ENCODE assay signal across 8 cellular contexts in the genomic region with DNA sequence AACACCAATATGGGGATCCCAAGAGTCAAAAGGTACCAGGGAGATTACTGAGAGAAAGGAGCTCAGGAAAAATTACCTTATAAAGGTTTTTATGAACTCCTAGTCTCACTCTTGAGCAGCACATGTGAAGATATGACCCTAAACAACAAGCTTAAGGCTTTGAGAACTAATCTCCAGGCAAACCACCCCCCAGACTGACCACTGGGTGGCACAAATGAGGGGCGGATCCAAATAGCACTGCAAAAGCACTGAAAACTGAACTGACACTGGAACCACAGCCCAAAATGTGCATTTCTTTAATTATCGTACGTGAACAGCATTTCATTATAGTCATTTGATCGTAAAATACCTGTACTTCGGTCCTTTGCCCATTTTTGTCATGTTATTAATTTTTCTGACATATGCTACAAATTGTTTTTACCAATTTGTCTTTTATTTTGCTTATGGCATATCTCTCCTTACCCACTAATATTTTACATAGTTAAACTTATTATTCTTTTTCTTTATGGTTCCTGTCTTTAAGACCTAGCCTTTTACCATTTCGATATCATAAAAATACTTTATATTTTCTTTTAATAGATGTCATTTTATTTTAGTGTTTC. TPM values are rescaled to one million over a fixed set of nuclear protein-coding genes. Genes with fewer than 3 reads are reported as not detected.
DNase-seq lines count a peak whose midpoint lies in the region; TF ChIP-seq lines count a peak whose summit lies in the region.

No MANE protein-coding gene starts in this region.

- H3K27me3 ChIP-seq in BE2C, result no peaks in the 10 kb centered on the region
- H3K27me3 ChIP-seq in OCI-LY3 (ENCODE audit: low read depth, low read length), result no peaks in the 10 kb centered on the region

- TF ChIP-seq CTCF in BE2C (IDR thresholded peaks at IDR 0.05; ENCODE audit: low read depth, low read length) (peak; percentile 80), GM12874 (IDR thresholded peaks at IDR 0.05; ENCODE audit: insufficient read depth, low read depth, low read length) (peak; percentile 56), OCI-LY3 (IDR thresholded peaks at IDR 0.05; ENCODE audit: low read depth, low read length) (peak; percentile 49)

- H3K36me3 ChIP-seq in BE2C (no peaks in the 10 kb centered on the region; the same call in 1 of the 2 replicates), OCI-LY3 (replicated peaks; ENCODE audit: low read depth, low read length) (peaks cover 3% of the 10 kb centered on the region)

- no peak overlapping the region for H3K27ac Mint-ChIP-seq in activated T-helper 2 cell treated with anti-CD3 and anti-CD28 coated beads, Interferon-gamma antibody, Interleukin-2, Interleukin-4, amounts not matched to agents 10 μg/mL and 5 μg/mL and 100 μg/mL, durations not matched to agents 14 hours and 24 hours and 36 hours

- H3K4me3 Mint-ChIP-seq in activated T-helper 2 cell treated with anti-CD3 and anti-CD28 coated beads, Interferon-gamma antibody, Interleukin-2, Interleukin-4, amounts not matched to agents 10 μg/mL and 5 μg/mL and 100 μg/mL, durations not matched to agents 14 hours and 24 hours and 36 hours (ENCODE audit: low read depth), result no peak overlapping the region

- H3K79me2 ChIP-seq in OCI-LY3 (ENCODE audit: low read length), result no peaks in the 10 kb centered on the region

- DNase-seq in BE2C, result peak; percentile 51
- DNase-seq in central memory CD4-positive, alpha-beta T cell, result peak; percentile 3
- peak; percentile 53 to 71 for DNase-seq in lung microvascular endothelial cell (ENCODE audit: low read depth in 2 of 2)
- no peak for DNase-seq in NCI-H128 (lab: John Stamatoyannopoulos, UW; ENCODE audit: unreplicated experiment)
- no peak for DNase-seq in activated T-helper 2 cell treated with anti-CD3 and anti-CD28 coated beads, Interferon-gamma antibody, Interleukin-2, Interleukin-4, amounts not matched to agents 10 μg/mL and 5 μg/mL and 100 μg/mL, durations not matched to agents 14 hours and 24 hours and 36 hours (ENCODE audit: low spot score)
- DNase-seq in NCI-H510A treated with DMSO at 0.1 percent for 48 hours (lab: John Stamatoyannopoulos, UW), result no peak

- no peaks in the 10 kb centered on the region for H3K27me3 Mint-ChIP-seq in activated T-helper 2 cell treated with anti-CD3 and anti-CD28 coated beads, Interferon-gamma antibody, Interleukin-2, Interleukin-4, amounts not matched to agents 10 μg/mL and 5 μg/mL and 100 μg/mL, durations not matched to agents 14 hours and 24 hours and 36 hours (ENCODE audit: low read depth)

- H3K9me3 Mint-ChIP-seq in activated T-helper 2 cell treated with anti-CD3 and anti-CD28 coated beads, Interferon-gamma antibody, Interleukin-2, Interleukin-4, amounts not matched to agents 10 μg/mL and 5 μg/mL and 100 μg/mL, durations not matched to agents 14 hours and 24 hours and 36 hours, result no peaks in the 10 kb centered on the region

- H3K4me1 ChIP-seq in BE2C, result no peaks in the 10 kb centered on the region
- 0 out of 2 replicates have a peak, but pooled peaks cover 4% of the 10 kb centered on the region for H3K4me1 ChIP-seq in OCI-LY3 (ENCODE audit: low read length)

- no peaks in the 10 kb centered on the region for H4K20me1 ChIP-seq in OCI-LY3 (ENCODE audit: insufficient read depth, low read length)

- no peak overlapping the region for H3K9ac ChIP-seq in OCI-LY3 (ENCODE audit: low read length)

- no peak overlapping the region for H3K27ac ChIP-seq in OCI-LY3 (ENCODE audit: low read length)

- intact Hi-C loops in activated T-helper 2 cell treated with anti-CD3 and anti-CD28 coated beads, Interferon-gamma antibody, Interleukin-2, Interleukin-4, amounts not matched to agents 10 μg/mL and 5 μg/mL and 100 μg/mL, durations not matched to agents 14 hours and 24 hours and 36 hours (cut with micrococcal nuclease), result no loop called here

- peaks cover 18% of the 10 kb centered on the region for H3K36me3 Mint-ChIP-seq in activated T-helper 2 cell treated with anti-CD3 and anti-CD28 coated beads, Interferon-gamma antibody, Interleukin-2, Interleukin-4, amounts not matched to agents 10 μg/mL and 5 μg/mL and 100 μg/mL, durations not matched to agents 14 hours and 24 hours and 36 hours (ENCODE audit: low read depth)

- H3K4me3 ChIP-seq in BE2C (ENCODE audit: low read depth, low read length) (no peak overlapping the region), OCI-LY3 (ENCODE audit: low read length) (no peak overlapping the region)

- H3K4me2 ChIP-seq in OCI-LY3 (ENCODE audit: low read length), result no peak overlapping the region

- H3K9me3 ChIP-seq in BE2C (no peaks in the 10 kb centered on the region), OCI-LY3 (ENCODE audit: insufficient read depth, low read length) (no peaks in the 10 kb centered on the region)

- H3K4me1 Mint-ChIP-seq in activated T-helper 2 cell treated with anti-CD3 and anti-CD28 coated beads, Interferon-gamma antibody, Interleukin-2, Interleukin-4, amounts not matched to agents 10 μg/mL and 5 μg/mL and 100 μg/mL, durations not matched to agents 14 hours and 24 hours and 36 hours (ENCODE audit: low read depth), result no peaks in the 10 kb centered on the region

- H2AFZ ChIP-seq in OCI-LY3 (ENCODE audit: low read depth, low read length), result no peak overlapping the region

RNA-seq across cellular contexts. Expression of a gene that starts 31.5 kb away (rescaled TPM):
- 8.3 TPM for polyA plus RNA-seq in BE2C (2012; ENCODE audit: insufficient read depth, insufficient read length, low read depth)
- total RNA-seq in lung microvascular endothelial cell, result 13.3 and 14.7 TPM in 2 replicates
- total RNA-seq in activated T-helper 2 cell treated with anti-CD3 and anti-CD28 coated beads, Interferon-gamma antibody, Interleukin-2, Interleukin-4, amounts not matched to agents 10 μg/mL and 5 μg/mL and 100 μg/mL, durations not matched to agents 14 hours and 24 hours and 36 hours, result 36.7 and 37.2 TPM in 2 replicates

RNA-seq across cellular contexts. Expression of a gene that starts 44.5 kb away (rescaled TPM):
- 2.0 TPM for polyA plus RNA-seq in BE2C (2012; ENCODE audit: insufficient read depth, insufficient read length, low read depth)
- 4.1 and 5.2 TPM in 2 replicates for total RNA-seq in lung microvascular endothelial cell
- total RNA-seq in activated T-helper 2 cell treated with anti-CD3 and anti-CD28 coated beads, Interferon-gamma antibody, Interleukin-2, Interleukin-4, amounts not matched to agents 10 μg/mL and 5 μg/mL and 100 μg/mL, durations not matched to agents 14 hours and 24 hours and 36 hours, result 20.1 and 22.0 TPM in 2 replicates

Comparison
In these comparisons a context has a peak if more than half of its experiments do, and no peak if none do; other contexts are left out.
1. DNase-seq: peak in BE2C (single experiment), central memory CD4-positive, alpha-beta T cell (single experiment) and lung microvascular endothelial cell (2 of 2); none in NCI-H128 (single experiment), activated T-helper 2 cell treated with anti-CD3 and anti-CD28 coated beads, Interferon-gamma antibody, Interleukin-2, Interleukin-4, amounts not matched to agents 10 μg/mL and 5 μg/mL and 100 μg/mL, durations not matched to agents 14 hours and 24 hours and 36 hours (single experiment) and NCI-H510A treated with DMSO at 0.1 percent for 48 hours (single experiment).
2. Peak in every context shown above with its lines, with median percentiles within 50 percentile points of each other: CTCF ChIP-seq.